In genomic region chr1:25780318-25781129, GRCh38 we compare ENCODE assay signal across 10 cellular contexts. TPM values are rescaled to one million over a fixed set of nuclear protein-coding genes. Genes with fewer than 3 reads are reported as not detected.
DNase-seq lines count a peak whose midpoint lies in the region; ATAC-seq, FAIRE-seq and TF ChIP-seq lines count a peak whose summit lies in the region.
"Had no signal": no experiment of that assay in that cellular context is flagged by ENCODE, and none has a peak within 500 bp of the region (broad histone marks: within the 10 kb centered on the region; RNA-seq: fewer than 3 reads in every experiment).

No MANE protein-coding gene starts in this region.

- TF ChIP-seq CTCF in GM23338 (conservative IDR thresholded peaks at IDR 0.05; ENCODE audit: low read depth in 2 of 2): no peak

- H3K4me1 Mint-ChIP-seq in GM23338: peaks cover 52% of the 10 kb centered on the region

- peak overlapping the region; percentile 45 for H4K91ac ChIP-seq in neuronal stem cell (ENCODE audit: low read depth, low read length, poor library complexity)

- H2BK12ac ChIP-seq in neuronal stem cell (ENCODE audit: low read length): peak overlapping the region; percentile 35

- peak overlapping the region; percentile 73 for H3K18ac ChIP-seq in neuronal stem cell (ENCODE audit: low read length)

- H3K4me3 ChIP-seq in GM23338 (no peak overlapping the region), neuronal stem cell (ENCODE audit: low read length in 2 of 2) (no peak overlapping the region)

- no peaks in the 10 kb centered on the region for H4K20me1 ChIP-seq in GM23338 (replicated peaks; ENCODE audit: insufficient read depth)

- H2BK15ac ChIP-seq in neuronal stem cell (ENCODE audit: low read length): peak overlapping the region; percentile 69

- H3K79me1 ChIP-seq in neuronal stem cell (ENCODE audit: low read depth, low read length): no peaks in the 10 kb centered on the region

- H2AK5ac ChIP-seq in neuronal stem cell (ENCODE audit: low read depth, low read length): peak overlapping the region; percentile 82

- H3K27ac ChIP-seq in GM23338 (ENCODE audit: low read depth): no peak overlapping the region
- no peak overlapping the region for H3K27ac ChIP-seq in neuronal stem cell (replicated peaks; ENCODE audit: low read length)

- peak; percentile 75 for ATAC-seq in GM23338

- H2BK120ac ChIP-seq in neuronal stem cell (ENCODE audit: low read depth, low read length): no peak overlapping the region

- no peaks in the 10 kb centered on the region for H3K79me2 ChIP-seq in GM23338 (replicated peaks; ENCODE audit: insufficient read depth)

- peak overlapping the region; percentile 56 for H3K4me2 ChIP-seq in GM23338
- no peak overlapping the region for H3K4me2 ChIP-seq in neuronal stem cell (ENCODE audit: insufficient read depth, low read length, poor library complexity, severe bottlenecking)

- no peak overlapping the region for H2AFZ ChIP-seq in GM23338
- no peak overlapping the region for H2AFZ ChIP-seq in neuronal stem cell (ENCODE audit: low read length)

- H3K9ac ChIP-seq in neuronal stem cell (ENCODE audit: low read depth, low read length, poor library complexity): peak overlapping the region; percentile 36

- DNase-seq in GM23338 (ENCODE audit: low spot score): peak; percentile 77
- peak; percentile 69 for DNase-seq in NCI-H2171 treated with DMSO at 0.1 percent for 48 hours (lab: John Stamatoyannopoulos, UW)
- peak; percentile 38 for DNase-seq in fibroblast of gingiva (ENCODE audit: low read depth)
- no peak for DNase-seq in neuronal stem cell (ENCODE audit: low spot score)
- DNase-seq in HCEC 1CT: no peak
- DNase-seq in cerebellum (ENCODE audit: low spot score): no peak
- DNase-seq in urothelium cell line (ENCODE audit: low spot score): no peak
- DNase-seq: activated naive CD4-positive, alpha-beta T cell treated with anti-CD3 and anti-CD28 coated beads, Interleukin-2, amount 10 ng/mL, durations not matched to agents 7 days and 5 days; kidney glomerular epithelial cell had no signal

- no peak overlapping the region for H3K4ac ChIP-seq in neuronal stem cell (ENCODE audit: low read length)

- no peak overlapping the region for H3K14ac ChIP-seq in neuronal stem cell (ENCODE audit: low read length)

- peak overlapping the region; percentile 40; the same call in 1 of the 2 replicates for H3K27ac Mint-ChIP-seq in GM23338
- H3K27ac Mint-ChIP-seq: activated naive CD4-positive, alpha-beta T cell treated with anti-CD3 and anti-CD28 coated beads, Interleukin-2, amount 10 ng/mL, durations not matched to agents 7 days and 5 days had no signal

- FAIRE-seq in urothelium cell line (lab: Jason Lieb, UNC): no peak

- WGBS in neuronal stem cell (ENCODE audit: extremely low coverage in 2 of 2, insufficient read length in 2 of 2, insufficient replicate concordance in 1 of 2), 2 donors: no CpG with 5 or more reads among the region's 14 CpGs

- no peak overlapping the region for H4K8ac ChIP-seq in neuronal stem cell (ENCODE audit: low read depth, low read length)

- no peak overlapping the region for H2BK5ac ChIP-seq in neuronal stem cell (ENCODE audit: low read length)

- H3K4me1 ChIP-seq in GM23338 (ENCODE audit: insufficient read depth): peaks cover 19% of the 10 kb centered on the region
- peaks cover 11 to 34% of the 10 kb centered on the region in 2 donors for H3K4me1 ChIP-seq in neuronal stem cell (ENCODE audit: control insufficient read depth in 2 of 2, insufficient read depth in 1 of 2, low read depth in 1 of 2, low read length in 2 of 2)

- no peaks in the 10 kb centered on the region for H3K36me3 Mint-ChIP-seq in GM23338 (ENCODE audit: low read depth)

- no peaks in the 10 kb centered on the region for H3K27me3 ChIP-seq in GM23338 (ENCODE audit: insufficient read depth)
- no peaks in the 10 kb centered on the region for H3K27me3 ChIP-seq in neuronal stem cell (ENCODE audit: control insufficient read depth in 3 of 3, insufficient read depth in 3 of 3, low read depth in 1 of 3, low read length in 3 of 3)

- peaks cover 7% of the 10 kb centered on the region for H3F3A ChIP-seq in GM23338 (replicated peaks; ENCODE audit: low read depth)

- peak overlapping the region; percentile 35; the same call in 1 of the 3 replicates for H3K4me3 Mint-ChIP-seq in GM23338
- H3K4me3 Mint-ChIP-seq: activated naive CD4-positive, alpha-beta T cell treated with anti-CD3 and anti-CD28 coated beads, Interleukin-2, amount 10 ng/mL, durations not matched to agents 7 days and 5 days; CD14-positive monocyte had no signal

- no peaks in the 10 kb centered on the region for H3K9me2 ChIP-seq in GM23338 (ENCODE audit: insufficient read depth)

- peak overlapping the region; percentile 61 for H3K23ac ChIP-seq in neuronal stem cell (ENCODE audit: low read depth, low read length, poor library complexity)

- H3K36me3 ChIP-seq in GM23338 (ENCODE audit: insufficient read depth) (no peaks in the 10 kb centered on the region), neuronal stem cell (replicated peaks in 1 of 2; ENCODE audit: control insufficient read depth in 2 of 2, insufficient read depth in 2 of 2, low read length in 2 of 2) (no peaks in the 10 kb centered on the region)

- H3K9me3 ChIP-seq in neuronal stem cell (replicated peaks in 1 of 2; ENCODE audit: control insufficient read depth in 2 of 2, insufficient read depth in 1 of 2, low read depth in 1 of 2, low read length in 2 of 2): no peaks in the 10 kb centered on the region

- peaks cover 18% of the 10 kb centered on the region for H3K27me3 Mint-ChIP-seq in GM23338 (ENCODE audit: insufficient read depth, low read depth, poor library complexity)
- H3K27me3 Mint-ChIP-seq: activated naive CD4-positive, alpha-beta T cell treated with anti-CD3 and anti-CD28 coated beads, Interleukin-2, amount 10 ng/mL, durations not matched to agents 7 days and 5 days had no signal

- H3K9me3 Mint-ChIP-seq in GM23338: no peaks in the 10 kb centered on the region
- H3K9me3 Mint-ChIP-seq: activated naive CD4-positive, alpha-beta T cell treated with anti-CD3 and anti-CD28 coated beads, Interleukin-2, amount 10 ng/mL, durations not matched to agents 7 days and 5 days; CD14-positive monocyte had no signal

TF ChIP-seq in GM23338, 12 proteins besides CTCF, POLR2A, EP300 and RAD21 (continues in another document):
- TF ChIP-seq JUNB (IDR thresholded peaks at IDR 0.05; ENCODE audit: unreplicated experiment) (no peak), EZH2 (IDR thresholded peaks at IDR 0.05; ENCODE audit: low read depth, unreplicated experiment) (no peak), CREB1 (CRISPR knock-in tag; IDR thresholded peaks at IDR 0.05; ENCODE audit: low read depth) (no peak), ZNF114 (CRISPR knock-in tag; IDR thresholded peaks at IDR 0.05) (no peak), STAT1 (IDR thresholded peaks at IDR 0.05; ENCODE audit: unreplicated experiment) (no peak), NANOG (IDR thresholded peaks at IDR 0.05; ENCODE audit: borderline replicate concordance) (no peak)

RNA-seq across cellular contexts. Expression of gene SELENON, which starts 19.5 kb away (rescaled TPM):
- total RNA-seq in GM23338 (2014; rRNA removed; shearing (Covaris generic)): 88.2 and 93.2 TPM in 2 replicates
- polyA plus RNA-seq in GM23338 (2016; fragmentation: Nextera tagmentation; extraction: Ambion mirVana): 17.9 and 19.9 TPM in 2 replicates
- polyA plus RNA-seq in neuronal stem cell (2013, experiment 1 of 2): 92.8 TPM
- 91.3 TPM for polyA plus RNA-seq in neuronal stem cell (2013, experiment 2 of 2)
- 21.6 TPM for total RNA-seq in cerebellum

RNA-seq across cellular contexts. Expression of gene MTFR1L, which starts 39.2 kb away (rescaled TPM):
- 22.7 and 23.5 TPM in 2 replicates for total RNA-seq in GM23338 (2014; rRNA removed; shearing (Covaris generic))
- 13.4 and 14.8 TPM in 2 replicates for polyA plus RNA-seq in GM23338 (2016; fragmentation: Nextera tagmentation; extraction: Ambion mirVana)
- 32.0 TPM for polyA plus RNA-seq in neuronal stem cell (2013, experiment 1 of 2)
- 30.2 TPM for polyA plus RNA-seq in neuronal stem cell (2013, experiment 2 of 2)
- 39.0 TPM for total RNA-seq in cerebellum

Comparison
In these comparisons a context has a peak if more than half of its experiments do, and no peak if none do; other contexts are left out.
1. DNase-seq: peak in GM23338 (single experiment), NCI-H2171 treated with DMSO at 0.1 percent for 48 hours (single experiment) and fibroblast of gingiva (single experiment); none in neuronal stem cell (single experiment), HCEC 1CT (single experiment), cerebellum (single experiment) and urothelium cell line (single experiment).